ENCODE assay signal across 12 cellular contexts in the genomic region with DNA sequence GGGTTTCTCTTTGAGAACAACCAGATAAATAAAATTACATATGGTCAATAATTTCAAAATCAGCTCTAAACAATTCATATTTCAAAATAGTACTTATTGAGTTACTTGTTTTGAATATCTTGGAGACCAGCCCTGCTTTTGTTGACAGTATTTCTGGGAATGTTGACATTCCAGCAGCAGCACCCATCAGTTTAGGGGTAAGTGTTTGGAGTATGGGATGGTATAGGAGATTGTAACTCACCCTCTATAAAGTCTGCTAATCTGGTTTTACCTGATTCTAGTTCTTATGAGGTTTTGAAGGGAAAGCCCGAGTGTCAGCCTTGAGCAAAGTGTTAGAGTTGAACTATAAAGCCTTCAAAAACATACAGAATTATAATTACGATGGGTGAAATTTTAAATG.
A peak's percentile ranks its signal among the peaks of the same experiment; 100 is the strongest.
DNase-seq lines count a peak whose midpoint lies in the region.
"Had no signal": no experiment of that assay in that cellular context is flagged by ENCODE, and none has a peak within 500 bp of the region (broad histone marks: within the 10 kb centered on the region; RNA-seq: fewer than 3 reads in every experiment).

No MANE protein-coding gene starts in this region.

- no peaks in the 10 kb centered on the region for H3K9me3 ChIP-seq in adipocyte (ENCODE audit: control insufficient read depth, low read length)
- H3K9me3 ChIP-seq: BLaER1 treated with 17β-estradiol and CSF1 and Interleukin-3, amounts not matched to agents 10 nM and 100 nM had no signal

- DNase-seq in SIG-M5 treated with dmso at 0.1 percent for 504 hours (lab: John Stamatoyannopoulos, UW; ENCODE audit: unreplicated experiment) (peak; percentile 38), SIG-M5 (lab: John Stamatoyannopoulos, UW) (no peak), adipocyte (ENCODE audit: low read depth) (peak; percentile 9), fibroblast of peridontal ligament (ENCODE audit: extremely low read depth) (peak; percentile 23), SK-N-DZ (ENCODE audit: low spot score) (no peak), middle frontal gyrus (ENCODE audit: extremely low spot score, low spot score) (no peak), NCI-H345 (lab: John Stamatoyannopoulos, UW) (no peak)
- DNase-seq: 8988T; Calu3; CD8-positive, alpha-beta T cell; H9 had no signal

- peaks cover 4% of the 10 kb centered on the region for H3K4me1 ChIP-seq in adipocyte (ENCODE audit: control insufficient read depth, insufficient read depth, low read length)

- no peaks in the 10 kb centered on the region for H3K36me3 ChIP-seq in adipocyte (ENCODE audit: control insufficient read depth, insufficient read depth, low read length, severe bottlenecking)
- H3K36me3 ChIP-seq: BLaER1 treated with 17β-estradiol and CSF1 and Interleukin-3, amounts not matched to agents 10 nM and 100 nM had no signal

- no peaks in the 10 kb centered on the region for H3K27me3 ChIP-seq in adipocyte (replicated peaks; ENCODE audit: control insufficient read depth, insufficient read depth, low read length)
- H3K27me3 ChIP-seq: BLaER1 treated with 17β-estradiol and CSF1 and Interleukin-3, amounts not matched to agents 10 nM and 100 nM had no signal

- H3K4me3 ChIP-seq in adipocyte (ENCODE audit: low read length): no peak overlapping the region
- H3K4me3 ChIP-seq: BLaER1 treated with 17β-estradiol and CSF1 and Interleukin-3, amounts not matched to agents 10 nM and 100 nM had no signal

- no peak overlapping the region for H3K9ac ChIP-seq in adipocyte (ENCODE audit: low read length)
- H3K9ac ChIP-seq: BLaER1 treated with 17β-estradiol and CSF1 and Interleukin-3, amounts not matched to agents 10 nM and 100 nM had no signal

Comparison
In these comparisons a context has a peak if more than half of its experiments do, and no peak if none do; other contexts are left out.
1. DNase-seq: peak in SIG-M5 treated with dmso at 0.1 percent for 504 hours (single experiment), adipocyte (single experiment) and fibroblast of peridontal ligament (single experiment); none in SIG-M5 (single experiment), SK-N-DZ (single experiment), middle frontal gyrus (single experiment) and NCI-H345 (single experiment).